ENCODE assay signal across 2 cellular contexts in genomic region chr1:24274203-24275103, GRCh38.
TF ChIP-seq lines count a peak whose summit lies in the region.
"Not testable (repeated sequence)": the region's sequence is repeated elsewhere in the genome, so short reads cannot be mapped to it uniquely, and the experiment has no call there.

No MANE protein-coding gene starts in this region.

TF ChIP-seq in K562, 482 proteins besides CTCF, POLR2A, EP300 and RAD21:
- 0 out of 4 replicates have a peak, but pooled peaks of 1 of the 2 experiments have one; percentile 13 for TF ChIP-seq TEAD1 (CRISPR knock-in tag; IDR thresholded peaks at IDR 0.05)
- not testable (repeated sequence) for TF ChIP-seq NR2C2 (CRISPR knock-in tag; IDR thresholded peaks at IDR 0.05)
- peak; percentile 57; the same call in 1 of the 2 replicates for TF ChIP-seq NR2C2 (tag; IDR thresholded peaks at IDR 0.05)
- TF ChIP-seq FOXA3 (CRISPR knock-in tag; conservative IDR thresholded peaks at IDR 0.05 in 1 of 2, IDR thresholded peaks at IDR 0.05 in 1 of 2) = peak in 1 of 2 experiments; percentile 75; a peak in 2 of 4 replicates
- peak; percentile 35 to 49; a peak in 2 of 4 replicates for TF ChIP-seq FOXK2 (conservative IDR thresholded peaks at IDR 0.05 in 1 of 2, IDR thresholded peaks at IDR 0.05 in 1 of 2; ENCODE audit: low read depth in 2 of 2)
- peak; percentile 89 for TF ChIP-seq PRDM10 (IDR thresholded peaks at IDR 0.05; ENCODE audit: partially characterized antibody)
- peak; percentile 44; the same call in 1 of the 2 replicates for TF ChIP-seq ATF7 (IDR thresholded peaks at IDR 0.05)

TF ChIP-seq in HepG2, 621 proteins besides CTCF, POLR2A, EP300 and RAD21:
- peak; percentile 74; the same call in 1 of the 2 replicates for TF ChIP-seq THAP9 (CRISPR knock-in tag; IDR thresholded peaks at IDR 0.05; ENCODE audit: borderline replicate concordance)
- TF ChIP-seq PRDM10 (CRISPR knock-in tag; IDR thresholded peaks at IDR 0.05; ENCODE audit: low read depth) = peak; percentile 61; the same call in 1 of the 2 replicates
TF ChIP-seq in HepG2: peak in this region for 2; not testable (repeated sequence) for 619.
